ENCODE assay signal across 23 cellular contexts in genomic region chr19:33759356-33759755, GRCh38. TPM values are rescaled to one million over a fixed set of nuclear protein-coding genes. Genes with fewer than 3 reads are reported as not detected.
DNase-seq lines count a peak whose midpoint lies in the region; ATAC-seq, FAIRE-seq and TF ChIP-seq lines count a peak whose summit lies in the region.
"Had no signal": no experiment of that assay in that cellular context is flagged by ENCODE, and none has a peak within 500 bp of the region (broad histone marks: within the 10 kb centered on the region; RNA-seq: fewer than 3 reads in every experiment).

No MANE protein-coding gene starts in this region.

- intact Hi-C loops in thyroid gland (cut with DNase I) = no loop called here

- no peaks in the 10 kb centered on the region for H3K79me2 ChIP-seq in astrocyte (ENCODE audit: insufficient read depth, low read length)
- H3K79me2 ChIP-seq in osteoblast (ENCODE audit: insufficient read depth, low read length) = no peaks in the 10 kb centered on the region

- no peaks in the 10 kb centered on the region for H3K36me3 Mint-ChIP-seq in astrocyte (ENCODE audit: low read depth, unreplicated experiment)
- H3K36me3 Mint-ChIP-seq: CD8-positive, alpha-beta T cell had no signal

- H3K27ac ChIP-seq in HEK293 (ENCODE audit: extremely low read depth, low read depth, low read length) (no peak overlapping the region), astrocyte (ENCODE audit: low read depth, low read length) (no peak overlapping the region), osteoblast (ENCODE audit: low read depth, low read length) (no peak overlapping the region), thyroid gland (peak overlapping the region in 2 of 3 donors; percentile 65 to 77)
- H3K27ac ChIP-seq: 22Rv1; A549; BLaER1 treated with 17β-estradiol and CSF1 and Interleukin-3, amounts not matched to agents 10 nM and 100 nM; C4-2B had no signal

- peaks cover 7% of the 10 kb centered on the region for H3K4me1 Mint-ChIP-seq in astrocyte (ENCODE audit: low read depth, unreplicated experiment)
- H3K4me1 Mint-ChIP-seq: B cell had no signal

- H3K9ac ChIP-seq in astrocyte (ENCODE audit: low read length) = no peak overlapping the region
- H3K9ac ChIP-seq: BLaER1 treated with 17β-estradiol and CSF1 and Interleukin-3, amounts not matched to agents 10 nM and 100 nM had no signal

- H3K27me3 ChIP-seq in astrocyte (ENCODE audit: insufficient read depth, low read length) (peaks cover 2% of the 10 kb centered on the region), osteoblast (ENCODE audit: insufficient read depth, low read length) (peaks cover 7% of the 10 kb centered on the region), thyroid gland (no peaks in the 10 kb centered on the region)
- H3K27me3 ChIP-seq: BLaER1 treated with 17β-estradiol and CSF1 and Interleukin-3, amounts not matched to agents 10 nM and 100 nM had no signal

- no peak for TF ChIP-seq CTCF in HEK293 (tag by site-specific recombination; IDR thresholded peaks at IDR 0.05)
- TF ChIP-seq CTCF in astrocyte (IDR thresholded peaks at IDR 0.05; ENCODE audit: insufficient read depth, low read depth, low read length) = no peak
- no peak for TF ChIP-seq CTCF in osteoblast (IDR thresholded peaks at IDR 0.05; ENCODE audit: extremely low read depth, low read depth, low read length)
- TF ChIP-seq CTCF in thyroid gland (IDR thresholded peaks at IDR 0.05) = no peak

- TF ChIP-seq POLR2A in thyroid gland (IDR thresholded peaks at IDR 0.05) = no peak

- H3K27ac Mint-ChIP-seq in astrocyte (ENCODE audit: unreplicated experiment) = peak overlapping the region; percentile 34
- H3K27ac Mint-ChIP-seq: B cell; CD4-positive, alpha-beta T cell; CD8-positive, alpha-beta T cell had no signal

- H3K9me3 Mint-ChIP-seq in astrocyte (ENCODE audit: unreplicated experiment) = peaks cover 5% of the 10 kb centered on the region
- H3K9me3 Mint-ChIP-seq: CD4-positive, alpha-beta T cell; CD8-positive, alpha-beta T cell had no signal

- 91 to 100% methylated on average over 5 to 7 of the region's 7 CpGs for WGBS in thyroid gland, 2 donors

- H2AFZ ChIP-seq in astrocyte (ENCODE audit: low read depth, low read length) (no peak overlapping the region), osteoblast (ENCODE audit: low read length) (no peak overlapping the region)

- no peak overlapping the region for H3K4me3 Mint-ChIP-seq in astrocyte (ENCODE audit: unreplicated experiment)
- H3K4me3 Mint-ChIP-seq: B cell; CD4-positive, alpha-beta T cell; CD8-positive, alpha-beta T cell had no signal

- H3K4me2 ChIP-seq in astrocyte (ENCODE audit: low read length) = no peak overlapping the region
- no peak overlapping the region for H3K4me2 ChIP-seq in osteoblast (ENCODE audit: insufficient read depth, low read length)

- H3K27me3 Mint-ChIP-seq in astrocyte (ENCODE audit: low read depth, unreplicated experiment) = peaks cover 50% of the 10 kb centered on the region

- POLR2A ChIA-PET in HEK293 (lab: Yijun Ruan, JAX) = no interaction called here

- DNase-seq in astrocyte (ENCODE audit: low read depth) (no peak), osteoblast (ENCODE audit: insufficient read length, low spot score, missing footprints) (peak; percentile 58), thyroid gland (no peak), ecto neural progenitor cell (ENCODE audit: low spot score) (no peak), dedifferentiated amniotic fluid mesenchymal stem cell (ENCODE audit: extremely low spot score) (no peak)
- DNase-seq: AML-193; Caco-2; Calu3; CD4-positive, alpha-beta T cell; CD8-positive, alpha-beta T cell; DMS79 treated with DMSO at 0.1 percent for 48 hours; GF-D8 had no signal

- H3K4me1 ChIP-seq in HEK293 (ENCODE audit: control insufficient read depth, insufficient read depth, low read length) (0 out of 2 replicates have a peak, but pooled peaks cover 2% of the 10 kb centered on the region), astrocyte (ENCODE audit: insufficient read depth, low read length) (no peaks in the 10 kb centered on the region), osteoblast (ENCODE audit: insufficient read depth, low read length) (no peaks in the 10 kb centered on the region), thyroid gland (peaks cover 12 to 17% of the 10 kb centered on the region in 2 donors)
- H3K4me1 ChIP-seq: Caco-2 had no signal

- H3K4me3 ChIP-seq in HEK293 (ENCODE audit: low read depth, low read length) = no peak overlapping the region
- no peak overlapping the region for H3K4me3 ChIP-seq in astrocyte (ENCODE audit: insufficient read depth, low read depth, low read length)
- H3K4me3 ChIP-seq in osteoblast (ENCODE audit: insufficient read depth, low read length) = no peak overlapping the region
- H3K4me3 ChIP-seq in thyroid gland (replicated peaks in 1 of 3) = no peak overlapping the region
- H3K4me3 ChIP-seq: A549; BLaER1 treated with 17β-estradiol and CSF1 and Interleukin-3, amounts not matched to agents 10 nM and 100 nM had no signal

- H3K9me3 ChIP-seq in HEK293 (ENCODE audit: control insufficient read depth, insufficient read depth, low read depth, low read length) (no peaks in the 10 kb centered on the region), astrocyte (ENCODE audit: insufficient read depth, low read depth, low read length) (no peaks in the 10 kb centered on the region), osteoblast (ENCODE audit: low read depth, low read length) (no peaks in the 10 kb centered on the region), thyroid gland (no peaks in the 10 kb centered on the region)
- H3K9me3 ChIP-seq: A549; BLaER1 treated with 17β-estradiol and CSF1 and Interleukin-3, amounts not matched to agents 10 nM and 100 nM; Caco-2 had no signal

- ATAC-seq in GM18502 (IDR thresholded peaks at IDR 0.05; ENCODE audit: poor library complexity, unreplicated experiment) = no peak
- ATAC-seq: CD8-positive, alpha-beta T cell had no signal

- CTCF ChIA-PET in HEK293 (lab: Yijun Ruan, JAX) = interaction anchor here (0.7 to 3.8 kb wide), 6 partner anchors 12 to 575 kb away, joined by 3 to 19 read pairs (median 6); no protein-coding TSS in a partner anchor

- no peaks in the 10 kb centered on the region for H3K36me3 ChIP-seq in HEK293 (ENCODE audit: control insufficient read depth in 2 of 2, insufficient read depth in 1 of 2, low read length in 2 of 2)
- no peaks in the 10 kb centered on the region for H3K36me3 ChIP-seq in astrocyte (ENCODE audit: insufficient read depth, low read length)
- no peaks in the 10 kb centered on the region for H3K36me3 ChIP-seq in osteoblast (ENCODE audit: insufficient read depth, low read length)
- H3K36me3 ChIP-seq in thyroid gland = no peaks in the 10 kb centered on the region
- H3K36me3 ChIP-seq: BLaER1 treated with 17β-estradiol and CSF1 and Interleukin-3, amounts not matched to agents 10 nM and 100 nM had no signal

- no peaks in the 10 kb centered on the region for H4K20me1 ChIP-seq in astrocyte (ENCODE audit: insufficient read depth, low read length)
- no peaks in the 10 kb centered on the region for H4K20me1 ChIP-seq in osteoblast (ENCODE audit: insufficient read depth, low read length)

- no peak for FAIRE-seq in astrocyte (lab: Jason Lieb, UNC)
- FAIRE-seq: A549, D721Med, G401.6, GM12891, GM18507 had no signal

TF ChIP-seq in HEK293, 187 proteins besides CTCF, POLR2A, EP300 and RAD21:
- 0 out of 2 replicates have a peak, but pooled peaks have one; percentile 1 for TF ChIP-seq GLIS2 (tag by site-specific recombination; IDR thresholded peaks at IDR 0.05)
- TF ChIP-seq SCRT2 (tag by site-specific recombination; IDR thresholded peaks at IDR 0.05) = peak; percentile 76
- no peak for TF ChIP-seq IKZF3 (tag by site-specific recombination; IDR thresholded peaks at IDR 0.05)
- TF ChIP-seq SCRT1 (tag by site-specific recombination; IDR thresholded peaks at IDR 0.05; ENCODE audit: borderline replicate concordance) = 0 out of 2 replicates have a peak, but pooled peaks have one; percentile 47
- TF ChIP-seq ZSCAN23 (tag by site-specific recombination; IDR thresholded peaks at IDR 0.05) = no peak

RNA-seq across cellular contexts. Expression of gene KCTD15, which starts 37.3 kb away (rescaled TPM):
- total RNA-seq in astrocyte = 42.3 and 43.3 TPM in 2 replicates
- total RNA-seq in osteoblast = 39.5 and 55.7 TPM in 2 replicates
- 10 to 100 TPM; 28.4 to 97.1 (median 50.3) TPM for total RNA-seq in thyroid gland

Comparison
In these comparisons a context has a peak if more than half of its experiments do, and no peak if none do; other contexts are left out.
1. H3K27ac ChIP-seq: peak in thyroid gland (2 of 3); none in HEK293 (single experiment), astrocyte (single experiment) and osteoblast (single experiment).